In genomic region chr10:34291466-34292177, GRCh38 we compare ENCODE assay signal across 15 cellular contexts.
A peak's percentile ranks its signal among the peaks of the same experiment; 100 is the strongest.
DNase-seq lines count a peak whose midpoint lies in the region; ATAC-seq, FAIRE-seq and TF ChIP-seq lines count a peak whose summit lies in the region.
"Had no signal": no experiment of that assay in that cellular context is flagged by ENCODE, and none has a peak within 500 bp of the region (broad histone marks: within the 10 kb centered on the region; RNA-seq: fewer than 3 reads in every experiment).

No MANE protein-coding gene starts in this region.

- CTCF ChIA-PET in GM12878 (lab: Yijun Ruan, JAX) (interaction anchor here (0.9 to 1.5 kb wide), 7 partner anchors 9 to 144 kb away, joined by 3 to 5 read pairs (median 4); no protein-coding TSS in a partner anchor), GM10248 (lab: Yijun Ruan, JAX) (interaction anchor here (1.4 kb wide), 1 partner anchor 10 kb away, joined by 4 read pairs; no protein-coding TSS in a partner anchor)

- H3K4me3 ChIP-seq in GM12878: no peak overlapping the region

- no peaks in the 10 kb centered on the region for H3K27me3 ChIP-seq in GM12878 (replicated peaks in 1 of 2; ENCODE audit: control insufficient read depth in 2 of 2, insufficient read depth in 2 of 2, low read length in 1 of 2)

- FAIRE-seq in GM12878 (lab: Jason Lieb, UNC): no peak

- H3K9ac ChIP-seq in GM12878 (ENCODE audit: control insufficient read depth, insufficient read depth, low read length): no peak overlapping the region

- TF ChIP-seq CTCF in GM12878 (IDR thresholded peaks at IDR 0.05 in 2 of 3, conservative IDR thresholded peaks at IDR 0.05 in 1 of 3; ENCODE audit: control insufficient read depth in 2 of 3, extremely low read depth in 1 of 3, insufficient read depth in 1 of 3, low read depth in 3 of 3, low read length in 3 of 3): no peak
- TF ChIP-seq CTCF in GM10248 (IDR thresholded peaks at IDR 0.05; ENCODE audit: control extremely low read depth, extremely low read depth, low read depth, missing control alignments): no peak

- H3K4me2 ChIP-seq in GM12878 (ENCODE audit: control insufficient read depth, insufficient read depth): no peak overlapping the region

- H4K20me1 ChIP-seq in GM12878 (ENCODE audit: control insufficient read depth, insufficient read depth): no peaks in the 10 kb centered on the region

- RAD21 ChIA-PET in GM12878 (lab: Charles Lee; ENCODE audit: unreplicated experiment): interaction anchor here (0.9 to 2.3 kb wide), 8 partner anchors 8 to 548 kb away, joined by 3 to 9 read pairs (median 4); no protein-coding TSS in a partner anchor

- H3K36me3 ChIP-seq in GM12878 (ENCODE audit: control insufficient read depth in 2 of 2, insufficient read depth in 2 of 2, low read length in 1 of 2): no peaks in the 10 kb centered on the region

- SMC1A ChIA-PET in GM12878 (lab: Charles Lee; ENCODE audit: uncharacterized antibody, unreplicated experiment): interaction anchor here (0.6 to 3.2 kb wide), 14 partner anchors 10 to 959 kb away, joined by 3 to 11 read pairs (median 4); no protein-coding TSS in a partner anchor

- no peak overlapping the region for H3K27ac ChIP-seq in GM12878 (ENCODE audit: control insufficient read depth, insufficient read depth)

- in situ Hi-C loops in GM12878 (cut with MboI): no loop called here

- ATAC-seq in GM18508 (IDR thresholded peaks at IDR 0.05; ENCODE audit: insufficient read depth, unreplicated experiment): peak; percentile 93
- ATAC-seq in GM19463 (IDR thresholded peaks at IDR 0.05; ENCODE audit: unreplicated experiment): peak; percentile 93
- peak; percentile 81 for ATAC-seq in HG03095 (IDR thresholded peaks at IDR 0.05; ENCODE audit: unreplicated experiment)
- ATAC-seq in GM12878: peak; percentile 95
- ATAC-seq: Panc1; stimulated activated effector memory CD8-positive, alpha-beta T cell treated with anti-CD3 and anti-CD28 coated beads, Interleukin-12 subunit alpha, Interleukin-12 subunit beta, amount 100 ng/mL, for 72 hours had no signal

- POLR2A ChIA-PET in GM12878 (lab: Charles Lee): interaction anchor here (0.6 to 1.3 kb wide), 2 partner anchors 13 to 918 kb away, joined by 3 read pairs; no protein-coding TSS in a partner anchor
- POLR2A ChIA-PET in GM10248 (lab: Yijun Ruan, JAX): no interaction called here

- no peak for TF ChIP-seq RAD21 in GM12878 (IDR thresholded peaks at IDR 0.05; ENCODE audit: insufficient read depth, low read depth, low read length)

- 13% methylated on average over 6 of the region's 6 CpGs for WGBS in GM12878 (ENCODE audit: insufficient coverage, insufficient replicate concordance, low lambda C conversion rate, missing lambda C conversion rate)

- no peak for TF ChIP-seq POLR2A in GM12878 (IDR thresholded peaks at IDR 0.05; ENCODE audit: low read depth, low read length)

- DNase-seq in GM12878 (ENCODE audit: low read depth, low spot score) (peak; percentile 28), pons (ENCODE audit: low spot score) (no peak), GM10248 (ENCODE audit: extremely low spot score) (no peak), NCI-H2171 treated with DMSO at 0.1 percent for 48 hours (lab: John Stamatoyannopoulos, UW) (no peak)
- no peak for DNase-seq in activated effector memory CD4-positive, alpha-beta T cell treated with Interleukin-2 at 50 U/mL for 16 hours
- DNase-seq: activated CD4-positive, CD25-positive, alpha-beta regulatory T cell treated with anti-CD3 and anti-CD28 coated beads, Interleukin-2, amount 50 U/mL, for 72 hours; DMS79 treated with DMSO at 0.1 percent for 48 hours; H9; NCI-H446; stimulated activated CD4-positive, alpha-beta T cell treated with anti-CD3 and anti-CD28 coated beads, Interleukin-2, amount 100 ng/mL, for 48 hours had no signal

- BruUV-seq in GM12878 (replicated peaks; lab: Mats Ljungman, UMichigan): no TSS peak

- no peaks in the 10 kb centered on the region for H3K79me2 ChIP-seq in GM12878 (ENCODE audit: control insufficient read depth, insufficient read depth, low read length)

- no peaks in the 10 kb centered on the region for H3K4me1 ChIP-seq in GM12878 (ENCODE audit: control insufficient read depth, insufficient read depth, low read length)

- H2AFZ ChIP-seq in GM12878 (ENCODE audit: control insufficient read depth, low read depth, low read length): no peak overlapping the region

- TF ChIP-seq EP300 in GM12878 (IDR thresholded peaks at IDR 0.05; ENCODE audit: borderline replicate concordance in 1 of 2, control insufficient read depth in 1 of 2, low read depth in 2 of 2, low read length in 2 of 2): no peak

- intact Hi-C loops in GM12878 (cut with micrococcal nuclease; ENCODE audit: unreplicated experiment): no loop called here

- H3K9me3 ChIP-seq in GM12878 (replicated peaks; ENCODE audit: control insufficient read depth, insufficient read depth, low read length): no peaks in the 10 kb centered on the region

TF ChIP-seq in GM12878, 131 proteins besides CTCF, POLR2A, EP300 and RAD21 (continues in another document):
- TF ChIP-seq DPF2 (IDR thresholded peaks at IDR 0.05): peak; percentile 35; the same call in 1 of the 2 replicates
- no peak for TF ChIP-seq MXI1 (IDR thresholded peaks at IDR 0.05; ENCODE audit: low read depth, low read length)
- TF ChIP-seq KLF5 (IDR thresholded peaks at IDR 0.05; ENCODE audit: partially characterized antibody): no peak
- no peak for TF ChIP-seq HDAC2 (IDR thresholded peaks at IDR 0.05)
- TF ChIP-seq PML (IDR thresholded peaks at IDR 0.05; ENCODE audit: low read length): no peak
- TF ChIP-seq ATF3 (IDR thresholded peaks at IDR 0.05; ENCODE audit: borderline replicate concordance, extremely low read depth, low read depth, low read length): no peak
- no peak for TF ChIP-seq NFXL1 (IDR thresholded peaks at IDR 0.05; ENCODE audit: borderline replicate concordance)
- no peak for TF ChIP-seq NR2C1 (IDR thresholded peaks at IDR 0.05)
- no peak for TF ChIP-seq SMC3 (IDR thresholded peaks at IDR 0.05; ENCODE audit: borderline replicate concordance, low read length)
- no peak for TF ChIP-seq HCFC1 (IDR thresholded peaks at IDR 0.05; ENCODE audit: low read length)
- TF ChIP-seq IRF4 (IDR thresholded peaks at IDR 0.05; ENCODE audit: low read depth, low read length): no peak
- TF ChIP-seq BCL3 (IDR thresholded peaks at IDR 0.05; ENCODE audit: borderline replicate concordance, insufficient read depth, low read depth, low read length, poor library complexity, severe bottlenecking): no peak
- no peak for TF ChIP-seq TBL1XR1 (IDR thresholded peaks at IDR 0.05; ENCODE audit: low read depth, low read length)
- TF ChIP-seq MEF2A (IDR thresholded peaks at IDR 0.05; ENCODE audit: insufficient read depth, low read depth, low read length): no peak
- no peak for TF ChIP-seq FOXK2 (IDR thresholded peaks at IDR 0.05)
- TF ChIP-seq MTA3 (IDR thresholded peaks at IDR 0.05; ENCODE audit: borderline replicate concordance, low read length): no peak
- TF ChIP-seq ZBTB40 (IDR thresholded peaks at IDR 0.05; ENCODE audit: borderline replicate concordance): no peak
- TF ChIP-seq KAT2A (conservative IDR thresholded peaks at IDR 0.05; ENCODE audit: control insufficient read depth, low read depth, low read length): no peak
- TF ChIP-seq PAX8 (IDR thresholded peaks at IDR 0.05): no peak
